1 cellular context compared by ENCODE assay signal in the genomic region with DNA sequence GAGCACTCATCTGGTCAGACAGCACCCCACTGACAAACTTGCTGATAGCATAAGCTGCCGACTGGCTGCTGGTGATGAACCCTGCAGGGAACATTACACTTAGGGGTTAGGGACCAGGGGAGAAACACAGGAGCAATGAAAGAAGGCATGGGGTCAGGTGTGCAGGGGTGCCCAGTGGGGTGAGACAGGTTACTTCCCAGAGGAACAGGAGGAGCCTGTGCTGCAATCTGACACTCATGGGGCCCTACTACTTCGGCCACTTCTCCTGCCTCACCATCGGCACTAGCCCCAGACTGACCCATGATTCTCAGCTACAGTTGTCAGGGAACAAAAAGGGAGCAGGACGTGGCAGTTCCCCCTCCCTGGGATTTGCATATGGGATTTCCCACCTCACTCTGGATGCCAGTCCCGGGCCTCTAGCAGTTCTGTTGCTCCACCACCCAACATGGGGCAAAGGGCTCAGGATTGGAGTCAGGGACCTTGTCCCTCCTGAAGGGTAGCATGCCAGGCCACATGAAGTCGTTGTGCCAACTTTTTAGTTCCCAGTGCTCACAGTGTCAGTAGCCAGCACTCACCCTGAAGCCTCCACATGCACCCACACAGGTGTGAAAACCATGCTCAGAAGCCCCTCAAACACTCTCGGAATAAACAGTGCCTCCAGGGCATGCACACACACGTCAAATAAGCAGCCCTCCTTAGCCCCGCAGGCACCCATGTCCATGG.
TF ChIP-seq lines count a peak whose summit lies in the region.

No MANE protein-coding gene starts in this region.

TF ChIP-seq in HCT116, 20 proteins besides CTCF, POLR2A, EP300 and RAD21 (continued from another document):
- TF ChIP-seq, protein P1, sequence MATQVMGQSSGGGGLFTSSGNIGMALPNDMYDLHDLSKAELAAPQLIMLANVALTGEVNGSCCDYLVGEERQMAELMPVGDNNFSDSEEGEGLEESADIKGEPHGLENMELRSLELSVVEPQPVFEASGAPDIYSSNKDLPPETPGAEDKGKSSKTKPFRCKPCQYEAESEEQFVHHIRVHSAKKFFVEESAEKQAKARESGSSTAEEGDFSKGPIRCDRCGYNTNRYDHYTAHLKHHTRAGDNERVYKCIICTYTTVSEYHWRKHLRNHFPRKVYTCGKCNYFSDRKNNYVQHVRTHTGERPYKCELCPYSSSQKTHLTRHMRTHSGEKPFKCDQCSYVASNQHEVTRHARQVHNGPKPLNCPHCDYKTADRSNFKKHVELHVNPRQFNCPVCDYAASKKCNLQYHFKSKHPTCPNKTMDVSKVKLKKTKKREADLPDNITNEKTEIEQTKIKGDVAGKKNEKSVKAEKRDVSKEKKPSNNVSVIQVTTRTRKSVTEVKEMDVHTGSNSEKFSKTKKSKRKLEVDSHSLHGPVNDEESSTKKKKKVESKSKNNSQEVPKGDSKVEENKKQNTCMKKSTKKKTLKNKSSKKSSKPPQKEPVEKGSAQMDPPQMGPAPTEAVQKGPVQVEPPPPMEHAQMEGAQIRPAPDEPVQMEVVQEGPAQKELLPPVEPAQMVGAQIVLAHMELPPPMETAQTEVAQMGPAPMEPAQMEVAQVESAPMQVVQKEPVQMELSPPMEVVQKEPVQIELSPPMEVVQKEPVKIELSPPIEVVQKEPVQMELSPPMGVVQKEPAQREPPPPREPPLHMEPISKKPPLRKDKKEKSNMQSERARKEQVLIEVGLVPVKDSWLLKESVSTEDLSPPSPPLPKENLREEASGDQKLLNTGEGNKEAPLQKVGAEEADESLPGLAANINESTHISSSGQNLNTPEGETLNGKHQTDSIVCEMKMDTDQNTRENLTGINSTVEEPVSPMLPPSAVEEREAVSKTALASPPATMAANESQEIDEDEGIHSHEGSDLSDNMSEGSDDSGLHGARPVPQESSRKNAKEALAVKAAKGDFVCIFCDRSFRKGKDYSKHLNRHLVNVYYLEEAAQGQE (IDR thresholded peaks at IDR 0.05; ENCODE audit: low read depth), result no peak
- TF ChIP-seq SIN3A (IDR thresholded peaks at IDR 0.05; ENCODE audit: low read depth) (no peak), JUND (IDR thresholded peaks at IDR 0.05) (no peak), EZH2 (IDR thresholded peaks at IDR 0.05) (no peak), POLR2AphosphoS5 (IDR thresholded peaks at IDR 0.05; ENCODE audit: low read depth, low read length) (no peak), FOSL1 (IDR thresholded peaks at IDR 0.05; ENCODE audit: low read depth) (no peak)
- TF ChIP-seq, protein P2, sequence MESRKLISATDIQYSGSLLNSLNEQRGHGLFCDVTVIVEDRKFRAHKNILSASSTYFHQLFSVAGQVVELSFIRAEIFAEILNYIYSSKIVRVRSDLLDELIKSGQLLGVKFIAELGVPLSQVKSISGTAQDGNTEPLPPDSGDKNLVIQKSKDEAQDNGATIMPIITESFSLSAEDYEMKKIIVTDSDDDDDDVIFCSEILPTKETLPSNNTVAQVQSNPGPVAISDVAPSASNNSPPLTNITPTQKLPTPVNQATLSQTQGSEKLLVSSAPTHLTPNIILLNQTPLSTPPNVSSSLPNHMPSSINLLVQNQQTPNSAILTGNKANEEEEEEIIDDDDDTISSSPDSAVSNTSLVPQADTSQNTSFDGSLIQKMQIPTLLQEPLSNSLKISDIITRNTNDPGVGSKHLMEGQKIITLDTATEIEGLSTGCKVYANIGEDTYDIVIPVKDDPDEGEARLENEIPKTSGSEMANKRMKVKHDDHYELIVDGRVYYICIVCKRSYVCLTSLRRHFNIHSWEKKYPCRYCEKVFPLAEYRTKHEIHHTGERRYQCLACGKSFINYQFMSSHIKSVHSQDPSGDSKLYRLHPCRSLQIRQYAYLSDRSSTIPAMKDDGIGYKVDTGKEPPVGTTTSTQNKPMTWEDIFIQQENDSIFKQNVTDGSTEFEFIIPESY (IDR thresholded peaks at IDR 0.05; ENCODE audit: extremely low read depth, insufficient replicate concordance, low read length), result no peak
- TF ChIP-seq, protein P3, sequence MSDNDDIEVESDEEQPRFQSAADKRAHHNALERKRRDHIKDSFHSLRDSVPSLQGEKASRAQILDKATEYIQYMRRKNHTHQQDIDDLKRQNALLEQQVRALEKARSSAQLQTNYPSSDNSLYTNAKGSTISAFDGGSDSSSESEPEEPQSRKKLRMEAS (IDR thresholded peaks at IDR 0.05), result no peak
TF ChIP-seq in HCT116: peak in this region for 0.
